Comparison of ENCODE assay signal across 16 cellular contexts in the genomic region with DNA sequence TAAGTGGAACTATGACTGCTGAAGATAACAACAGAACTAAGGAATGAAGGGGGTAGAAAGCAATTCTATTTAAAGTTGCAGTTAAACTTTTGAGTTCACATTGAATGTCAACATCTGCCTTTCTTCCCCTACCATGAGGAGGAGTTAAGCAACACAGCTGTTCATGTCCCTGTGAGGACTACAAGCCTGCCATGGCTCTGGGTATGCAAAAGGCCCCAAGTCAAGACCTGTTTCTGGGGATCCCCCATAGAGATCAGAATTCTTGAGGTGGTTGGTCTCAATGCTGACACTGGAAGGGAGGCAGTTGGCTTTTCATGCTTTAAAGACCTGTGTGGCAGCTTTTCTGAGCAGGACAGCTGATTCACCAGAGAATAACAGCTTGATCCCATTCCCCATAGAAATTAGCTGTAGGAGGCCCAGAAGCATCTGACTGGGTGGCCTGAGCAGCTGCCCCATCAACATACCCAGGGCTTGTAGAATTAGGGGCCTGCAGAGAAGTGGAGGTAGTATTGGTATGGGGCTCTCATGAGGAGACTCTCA.
DNase-seq lines count a peak whose midpoint lies in the region; ATAC-seq and TF ChIP-seq lines count a peak whose summit lies in the region.
"Had no signal": no experiment of that assay in that cellular context is flagged by ENCODE, and none has a peak within 500 bp of the region (broad histone marks: within the 10 kb centered on the region; RNA-seq: fewer than 3 reads in every experiment).

No MANE protein-coding gene starts in this region.

- peaks cover 16% of the 10 kb centered on the region; the same call in 1 of the 2 replicates for H3K4me1 ChIP-seq in SJCRH30
- peaks cover 0 to 42% (median 1%) of the 10 kb centered on the region in 4 donors for H3K4me1 ChIP-seq in tibial artery

- DNase-seq in SJCRH30: peak; percentile 66 to 74
- DNase-seq in left lobe of liver (ENCODE audit: low spot score): no peak
- DNase-seq in NCI-H2107 (lab: John Stamatoyannopoulos, UW): no peak
- DNase-seq in tibial artery: no peak
- DNase-seq: Calu3; CD8-positive, alpha-beta T cell; NCI-H1092 treated with DMSO at 0.1 percent for 48 hours; NCI-H2081; NK-92 treated with Interleukin-12 subunit alpha and Interleukin-12 subunit beta, amount 100 ng/mL, for 24 hours had no signal

- peaks cover 76% of the 10 kb centered on the region for H3K36me3 Mint-ChIP-seq in stimulated activated memory B cell treated with anti-CD40 and anti-IgM and Interleukin-4, amounts not matched to agents 10 μg/mL and 1 μg/mL and 100 μg/mL, for 72 hours
- H3K36me3 Mint-ChIP-seq: CD8-positive, alpha-beta T cell had no signal

- H3K4me1 Mint-ChIP-seq in stimulated activated memory B cell treated with anti-CD40 and anti-IgM and Interleukin-4, amounts not matched to agents 10 μg/mL and 1 μg/mL and 100 μg/mL, for 72 hours: peaks cover 74% of the 10 kb centered on the region

- no peak overlapping the region for H3K4me3 Mint-ChIP-seq in stimulated activated memory B cell treated with anti-CD40 and anti-IgM and Interleukin-4, amounts not matched to agents 10 μg/mL and 1 μg/mL and 100 μg/mL, for 72 hours
- H3K4me3 Mint-ChIP-seq: CD8-positive, alpha-beta T cell had no signal

- H3K9me3 Mint-ChIP-seq in stimulated activated memory B cell treated with anti-CD40 and anti-IgM and Interleukin-4, amounts not matched to agents 10 μg/mL and 1 μg/mL and 100 μg/mL, for 72 hours: no peaks in the 10 kb centered on the region
- H3K9me3 Mint-ChIP-seq: CD8-positive, alpha-beta T cell had no signal

- H3K27ac Mint-ChIP-seq in stimulated activated memory B cell treated with anti-CD40 and anti-IgM and Interleukin-4, amounts not matched to agents 10 μg/mL and 1 μg/mL and 100 μg/mL, for 72 hours: peak overlapping the region; percentile 37
- H3K27ac Mint-ChIP-seq: CD8-positive, alpha-beta T cell had no signal

- H3K27me3 Mint-ChIP-seq in stimulated activated memory B cell treated with anti-CD40 and anti-IgM and Interleukin-4, amounts not matched to agents 10 μg/mL and 1 μg/mL and 100 μg/mL, for 72 hours: no peaks in the 10 kb centered on the region

- intact Hi-C loops in tibial artery (cut with DNase I; ENCODE audit: low total_unique reads): no loop called here

- H3K4me3 ChIP-seq in SJCRH30 (no peak overlapping the region), tibial artery (no peak overlapping the region)
- H3K4me3 ChIP-seq: BLaER1 treated with 17β-estradiol and CSF1 and Interleukin-3, amounts not matched to agents 10 nM and 100 nM; K562; SK-N-MC had no signal

- H3K9me3 ChIP-seq in SJCRH30 (replicated peaks) (no peaks in the 10 kb centered on the region), tibial artery (no peaks in the 10 kb centered on the region)
- H3K9me3 ChIP-seq: BLaER1 treated with 17β-estradiol and CSF1 and Interleukin-3, amounts not matched to agents 10 nM and 100 nM had no signal

- ATAC-seq in GM19035 (IDR thresholded peaks at IDR 0.05; ENCODE audit: unreplicated experiment) (peak; percentile 60), HG02798 (IDR thresholded peaks at IDR 0.05; ENCODE audit: poor library complexity, unreplicated experiment) (peak; percentile 87), left lobe of liver (no peak)
- no peak for ATAC-seq in stimulated activated memory B cell treated with anti-CD40 and anti-IgM and Interleukin-4, amounts not matched to agents 10 μg/mL and 1 μg/mL and 100 μg/mL, for 72 hours
- ATAC-seq: CD8-positive, alpha-beta T cell; K562; Right ventricle myocardium inferior had no signal

- TF ChIP-seq CTCF in tibial artery (IDR thresholded peaks at IDR 0.05): no peak

- H3K27me3 ChIP-seq in SJCRH30: no peaks in the 10 kb centered on the region
- no peaks in the 10 kb centered on the region for H3K27me3 ChIP-seq in tibial artery

- H3K27ac ChIP-seq in SJCRH30: peak overlapping the region; percentile 30; the same call in 1 of the 2 replicates
- H3K27ac ChIP-seq in tibial artery: no peak overlapping the region
- H3K27ac ChIP-seq: BLaER1 treated with 17β-estradiol and CSF1 and Interleukin-3, amounts not matched to agents 10 nM and 100 nM; SK-N-MC had no signal

- H3K36me3 ChIP-seq in SJCRH30 (no peaks in the 10 kb centered on the region), tibial artery (no peaks in the 10 kb centered on the region)
- H3K36me3 ChIP-seq: BLaER1 treated with 17β-estradiol and CSF1 and Interleukin-3, amounts not matched to agents 10 nM and 100 nM had no signal

Comparison
In these comparisons a context has a peak if more than half of its experiments do, and no peak if none do; other contexts are left out.
1. ATAC-seq: peak in GM19035 (single experiment) and HG02798 (single experiment); none in stimulated activated memory B cell treated with anti-CD40 and anti-IgM and Interleukin-4, amounts not matched to agents 10 μg/mL and 1 μg/mL and 100 μg/mL, for 72 hours (single experiment) and left lobe of liver (single experiment).
2. DNase-seq: peak in SJCRH30 (2 of 2); none in left lobe of liver (single experiment), NCI-H2107 (single experiment) and tibial artery (0 of 2).